ENCODE assay signal across 15 cellular contexts in the genomic region with DNA sequence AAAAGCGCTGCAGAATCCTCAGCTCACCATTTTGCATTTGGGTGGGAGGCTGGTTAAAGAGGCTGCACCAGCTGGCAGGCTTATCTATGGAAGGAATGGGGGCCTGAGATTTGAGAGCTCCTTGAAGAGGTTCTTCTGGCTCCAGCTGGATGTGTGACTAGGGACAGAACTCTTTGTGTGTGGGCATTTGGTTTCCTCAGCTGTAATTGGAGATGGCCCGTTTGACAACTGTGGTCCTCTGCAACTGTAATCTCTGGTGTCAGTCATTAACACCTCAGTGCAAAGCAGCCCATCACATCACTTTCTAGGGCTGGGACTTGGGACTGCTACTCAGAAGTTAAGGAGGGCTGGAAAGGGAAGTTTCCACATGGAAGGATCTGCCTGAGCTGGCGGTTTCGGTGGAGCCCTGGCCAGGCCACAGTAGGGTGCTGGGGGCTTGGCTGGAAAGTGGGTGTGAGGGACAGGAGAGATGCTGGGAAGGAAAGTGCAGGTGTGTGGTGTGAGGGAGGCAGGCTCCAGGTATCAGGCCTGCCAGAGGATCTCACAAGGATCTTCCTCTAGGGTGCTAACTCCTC.
"Had no signal": no experiment of that assay in that cellular context is flagged by ENCODE, and none has a peak within 500 bp of the region (broad histone marks: within the 10 kb centered on the region; RNA-seq: fewer than 3 reads in every experiment).

No MANE protein-coding gene starts in this region.

- ATAC-seq: activated CD4-positive, CD25-positive, alpha-beta regulatory T cell treated with anti-CD3 and anti-CD28 coated beads, Interleukin-2, amount 50 U/mL, for 24 hours; heart right ventricle; left colon; mucosa of descending colon; naive thymus-derived CD8-positive, alpha-beta T cell had no signal

- H3K4me3 Mint-ChIP-seq: naive thymus-derived CD8-positive, alpha-beta T cell had no signal

- DNase-seq: activated CD4-positive, alpha-beta T cell treated with anti-CD3 and anti-CD28 coated beads, Interleukin-2, amount 50 U/mL, for 1 hour; activated naive CD4-positive, alpha-beta T cell treated with anti-CD3 and anti-CD28 coated beads, Interleukin-2, amount 50 U/mL, for 16 hours; activated T-cell treated with anti-CD3 and anti-CD28 coated beads for 4 hours; erythroblast; gastrocnemius medialis; heart right ventricle; left colon; mammary epithelial cell; mucosa of descending colon; naive thymus-derived CD8-positive, alpha-beta T cell; small intestine; stimulated activated CD4-positive, alpha-beta T cell treated with anti-CD3 and anti-CD28 coated beads, Interleukin-4, amount 100 ng/mL, for 24 hours; stimulated activated naive CD4-positive, alpha-beta T cell; SW 1271 had no signal

- H3K9me3 Mint-ChIP-seq: naive thymus-derived CD8-positive, alpha-beta T cell had no signal

- H3K27ac Mint-ChIP-seq: naive thymus-derived CD8-positive, alpha-beta T cell had no signal
